ENCODE assay signal across 34 cellular contexts in the genomic region with DNA sequence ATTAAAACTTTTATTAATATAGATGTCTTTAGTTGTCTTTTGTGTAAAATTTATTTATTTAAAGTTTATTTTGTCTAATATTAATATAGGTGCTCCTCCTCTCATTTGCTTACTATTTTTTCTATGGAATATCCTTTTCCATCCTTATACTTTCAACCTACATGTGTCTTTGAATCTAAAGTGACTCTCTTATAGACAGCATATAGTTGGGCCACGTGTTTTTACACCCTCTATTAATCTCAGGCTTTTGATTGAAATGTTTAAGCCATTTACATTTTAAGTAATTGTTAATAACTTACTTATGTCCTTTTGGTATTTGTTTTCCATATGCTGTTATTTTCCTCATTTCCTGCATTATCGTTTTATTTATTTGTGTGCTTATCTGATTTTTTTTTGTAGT.
"Had no signal": no experiment of that assay in that cellular context is flagged by ENCODE, and none has a peak within 500 bp of the region (broad histone marks: within the 10 kb centered on the region; RNA-seq: fewer than 3 reads in every experiment).

No MANE protein-coding gene starts in this region.

- H3K36me3 ChIP-seq: adrenal gland, ascending aorta, brain microvascular endothelial cell, breast epithelium, cardiac muscle cell had no signal

- ATAC-seq: activated naive CD4-positive, alpha-beta T cell treated with anti-CD3 and anti-CD28 coated beads, Interleukin-2, amount 50 U/mL, for 72 hours; activated naive CD8-positive, alpha-beta T cell treated with anti-CD3 and anti-CD28 coated beads, Interleukin-2, amount 50 U/mL, for 24 hours; activated T-cell treated with anti-CD3 and anti-CD28 coated beads, Interleukin-2, amount 50 U/mL, for 4 hours; activated T-cell treated with anti-CD3 and anti-CD28 coated beads, Interleukin-2, amount 50 U/mL, for 72 hours; activated T-helper 17 cell treated with anti-CD3 and anti-CD28 coated beads, Interleukin-2, amount 50 U/mL, for 72 hours; body of pancreas had no signal

- FAIRE-seq: astrocyte, bronchial epithelial cell had no signal

- H3K9me3 ChIP-seq: adrenal gland, ascending aorta, body of pancreas, breast epithelium had no signal

- H3K4me3 ChIP-seq: adrenal gland, ascending aorta, body of pancreas, breast epithelium, cardiac muscle cell had no signal

- H3K4me1 ChIP-seq: adrenal gland, ascending aorta, body of pancreas, breast epithelium had no signal

- DNase-seq: activated effector memory CD4-positive, alpha-beta T cell treated with anti-CD3 and anti-CD28 coated beads, Interleukin-2, amount 50 U/mL, for 16 hours; activated effector memory CD4-positive, alpha-beta T cell treated with Interleukin-2 at 50 U/mL for 16 hours; activated gamma-delta T cell; activated gamma-delta T cell treated with Interleukin-2 at 50 U/mL for 16 hours; activated naive CD4-positive, alpha-beta T cell; activated naive CD4-positive, alpha-beta T cell treated with anti-CD3 and anti-CD28 coated beads for 36 hours; activated naive CD4-positive, alpha-beta T cell treated with anti-CD3 and anti-CD28 coated beads, Interleukin-2, amount 10 ng/mL, durations not matched to agents 7 days and 5 days; activated naive CD4-positive, alpha-beta T cell treated with anti-CD3 and anti-CD28 coated beads, Interleukin-2, amount 50 U/mL, for 16 hours; activated naive CD4-positive, alpha-beta T cell treated with Interleukin-2 at 50 U/mL for 16 hours; activated naive CD8-positive, alpha-beta T cell treated with anti-CD3 and anti-CD28 coated beads for 36 hours; activated naive CD8-positive, alpha-beta T cell treated with anti-CD3 and anti-CD28 coated beads, Interleukin-2, amount 10 ng/mL, durations not matched to agents 7 days and 5 days; activated naive CD8-positive, alpha-beta T cell treated with anti-CD3 and anti-CD28 coated beads, Interleukin-2, amount 50 U/mL, for 24 hours; activated T-cell treated with anti-CD3 and anti-CD28 coated beads, Interleukin-2, amount 50 U/mL, for 1 hour; activated T-cell treated with anti-CD3 and anti-CD28 coated beads, Interleukin-2, amount 50 U/mL, for 24 hours; activated T-cell treated with anti-CD3 and anti-CD28 coated beads, Interleukin-2, amount 50 U/mL, for 4 hours; activated T-cell treated with anti-CD3 and anti-CD28 coated beads, Interleukin-2, amount 50 U/mL, for 48 hours; activated T-cell treated with anti-CD3 and anti-CD28 coated beads, Interleukin-2, amount 50 U/mL, for 72 hours; adrenal gland; amniotic stem cell; amygdala; anterior cingulate cortex; aorta; body of pancreas; brain microvascular endothelial cell; caudate nucleus; central memory CD4-positive, alpha-beta T cell; cerebellar nuclear complex had no signal

- H3K27ac ChIP-seq: adrenal gland, ascending aorta, body of pancreas, brain microvascular endothelial cell, breast epithelium, cardiac muscle cell had no signal

- H3K27me3 ChIP-seq: adrenal gland, ascending aorta, body of pancreas, brain microvascular endothelial cell, breast epithelium, cardiac muscle cell had no signal
